In genomic region chr14:20412876-20413784, GRCh38 we compare ENCODE assay signal across 1 cellular context.
TF ChIP-seq lines count a peak whose summit lies in the region.

Gene TEP1, minus strand, starts transcription at chr14:20413501. Its CDS starts 5,062 bp downstream, at chr14:20408439.

TF ChIP-seq in K562, 482 proteins besides CTCF, POLR2A, EP300 and RAD21 (continued from another document and continues in another):
- TF ChIP-seq RBM14 (IDR thresholded peaks at IDR 0.05; ENCODE audit: borderline replicate concordance, insufficient read depth, low read depth, low read length) (no peak), TBP (optimal IDR thresholded peaks at IDR 0.05; ENCODE audit: low read depth, low read length) (no peak), ZNF253 (CRISPR knock-in tag; conservative IDR thresholded peaks at IDR 0.05) (no peak), RUNX1 (IDR thresholded peaks at IDR 0.05; ENCODE audit: low read depth) (no peak), SAP30 (IDR thresholded peaks at IDR 0.05; ENCODE audit: borderline replicate concordance, insufficient read depth, low read depth, low read length, poor library complexity, severe bottlenecking) (peak; percentile 33), ZNF740 (CRISPR knock-in tag; IDR thresholded peaks at IDR 0.05) (no peak), ZNF740 (tag; IDR thresholded peaks at IDR 0.05) (no peak), POLR2G (IDR thresholded peaks at IDR 0.05; ENCODE audit: low read depth, low read length) (peak; percentile 90), ZNF311 (CRISPR knock-in tag; IDR thresholded peaks at IDR 0.05) (no peak), ZNF592 (IDR thresholded peaks at IDR 0.05) (no peak), RFX1 (IDR thresholded peaks at IDR 0.05) (no peak), YY1 (IDR thresholded peaks at IDR 0.05; ENCODE audit: borderline replicate concordance in 1 of 3, control insufficient read depth in 1 of 3, extremely low read depth in 1 of 3, insufficient read depth in 3 of 3, insufficient read length in 1 of 3, insufficient replicate concordance in 2 of 3, low read depth in 1 of 3, low read length in 2 of 3) (no peak), NCOA1 (IDR thresholded peaks at IDR 0.05; ENCODE audit: low read depth) (0 out of 2 replicates have a peak, but pooled peaks have one; percentile 38), POLR3A (IDR thresholded peaks at IDR 0.05; ENCODE audit: borderline replicate concordance, extremely low read depth, insufficient read depth, insufficient read length) (no peak), ZNF224 (CRISPR knock-in tag; IDR thresholded peaks at IDR 0.05) (no peak), CLOCK (CRISPR knock-in tag; IDR thresholded peaks at IDR 0.05; ENCODE audit: borderline replicate concordance) (no peak), MAFK (IDR thresholded peaks at IDR 0.05; ENCODE audit: low read length) (no peak), ZNF146 (CRISPR knock-in tag; IDR thresholded peaks at IDR 0.05; ENCODE audit: unreplicated experiment) (no peak), ZNF134 (CRISPR knock-in tag; conservative IDR thresholded peaks at IDR 0.05) (no peak), DPF2 (IDR thresholded peaks at IDR 0.05) (no peak), CHCHD3 (CRISPR knock-in tag; IDR thresholded peaks at IDR 0.05) (no peak), SIRT6 (IDR thresholded peaks at IDR 0.05; ENCODE audit: low read depth, low read length) (no peak), EHMT2 (IDR thresholded peaks at IDR 0.05) (no peak), ZNF347 (CRISPR knock-in tag; IDR thresholded peaks at IDR 0.05; ENCODE audit: low read depth) (no peak), KHSRP (IDR thresholded peaks at IDR 0.05) (no peak), TCF7 (IDR thresholded peaks at IDR 0.05; ENCODE audit: borderline replicate concordance) (no peak), FOSL1 (tag; conservative IDR thresholded peaks at IDR 0.05) (no peak), BRF2 (IDR thresholded peaks at IDR 0.05; ENCODE audit: borderline replicate concordance, insufficient read depth, insufficient read length) (no peak), RBM17 (IDR thresholded peaks at IDR 0.05; ENCODE audit: borderline replicate concordance, low read depth, low read length) (no peak), NFE2L1 (tag; IDR thresholded peaks at IDR 0.05; ENCODE audit: borderline replicate concordance, low read depth) (no peak), RBM39 (optimal IDR thresholded peaks at IDR 0.05; ENCODE audit: low read depth, low read length) (no peak), GATAD2B (IDR thresholded peaks at IDR 0.05; ENCODE audit: borderline replicate concordance) (no peak), IRF1 (CRISPR knock-in tag; IDR thresholded peaks at IDR 0.05; ENCODE audit: borderline replicate concordance) (no peak), CREB1 (IDR thresholded peaks at IDR 0.05) (no peak), CREB1 (CRISPR knock-in tag; IDR thresholded peaks at IDR 0.05) (no peak), CHD2 (IDR thresholded peaks at IDR 0.05; ENCODE audit: low read depth, low read length) (no peak)
- TF ChIP-seq, protein P1, sequence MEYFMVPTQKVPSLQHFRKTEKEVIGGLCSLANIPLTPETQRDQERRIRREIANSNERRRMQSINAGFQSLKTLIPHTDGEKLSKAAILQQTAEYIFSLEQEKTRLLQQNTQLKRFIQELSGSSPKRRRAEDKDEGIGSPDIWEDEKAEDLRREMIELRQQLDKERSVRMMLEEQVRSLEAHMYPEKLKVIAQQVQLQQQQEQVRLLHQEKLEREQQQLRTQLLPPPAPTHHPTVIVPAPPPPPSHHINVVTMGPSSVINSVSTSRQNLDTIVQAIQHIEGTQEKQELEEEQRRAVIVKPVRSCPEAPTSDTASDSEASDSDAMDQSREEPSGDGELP (CRISPR knock-in tag; IDR thresholded peaks at IDR 0.05; ENCODE audit: borderline replicate concordance), result peak; percentile 72; the same call in 1 of the 2 replicates
- TF ChIP-seq, protein P2, sequence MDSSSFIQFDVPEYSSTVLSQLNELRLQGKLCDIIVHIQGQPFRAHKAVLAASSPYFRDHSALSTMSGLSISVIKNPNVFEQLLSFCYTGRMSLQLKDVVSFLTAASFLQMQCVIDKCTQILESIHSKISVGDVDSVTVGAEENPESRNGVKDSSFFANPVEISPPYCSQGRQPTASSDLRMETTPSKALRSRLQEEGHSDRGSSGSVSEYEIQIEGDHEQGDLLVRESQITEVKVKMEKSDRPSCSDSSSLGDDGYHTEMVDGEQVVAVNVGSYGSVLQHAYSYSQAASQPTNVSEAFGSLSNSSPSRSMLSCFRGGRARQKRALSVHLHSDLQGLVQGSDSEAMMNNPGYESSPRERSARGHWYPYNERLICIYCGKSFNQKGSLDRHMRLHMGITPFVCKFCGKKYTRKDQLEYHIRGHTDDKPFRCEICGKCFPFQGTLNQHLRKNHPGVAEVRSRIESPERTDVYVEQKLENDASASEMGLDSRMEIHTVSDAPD (CRISPR knock-in tag; IDR thresholded peaks at IDR 0.05), result no peak
- TF ChIP-seq, protein P3, sequence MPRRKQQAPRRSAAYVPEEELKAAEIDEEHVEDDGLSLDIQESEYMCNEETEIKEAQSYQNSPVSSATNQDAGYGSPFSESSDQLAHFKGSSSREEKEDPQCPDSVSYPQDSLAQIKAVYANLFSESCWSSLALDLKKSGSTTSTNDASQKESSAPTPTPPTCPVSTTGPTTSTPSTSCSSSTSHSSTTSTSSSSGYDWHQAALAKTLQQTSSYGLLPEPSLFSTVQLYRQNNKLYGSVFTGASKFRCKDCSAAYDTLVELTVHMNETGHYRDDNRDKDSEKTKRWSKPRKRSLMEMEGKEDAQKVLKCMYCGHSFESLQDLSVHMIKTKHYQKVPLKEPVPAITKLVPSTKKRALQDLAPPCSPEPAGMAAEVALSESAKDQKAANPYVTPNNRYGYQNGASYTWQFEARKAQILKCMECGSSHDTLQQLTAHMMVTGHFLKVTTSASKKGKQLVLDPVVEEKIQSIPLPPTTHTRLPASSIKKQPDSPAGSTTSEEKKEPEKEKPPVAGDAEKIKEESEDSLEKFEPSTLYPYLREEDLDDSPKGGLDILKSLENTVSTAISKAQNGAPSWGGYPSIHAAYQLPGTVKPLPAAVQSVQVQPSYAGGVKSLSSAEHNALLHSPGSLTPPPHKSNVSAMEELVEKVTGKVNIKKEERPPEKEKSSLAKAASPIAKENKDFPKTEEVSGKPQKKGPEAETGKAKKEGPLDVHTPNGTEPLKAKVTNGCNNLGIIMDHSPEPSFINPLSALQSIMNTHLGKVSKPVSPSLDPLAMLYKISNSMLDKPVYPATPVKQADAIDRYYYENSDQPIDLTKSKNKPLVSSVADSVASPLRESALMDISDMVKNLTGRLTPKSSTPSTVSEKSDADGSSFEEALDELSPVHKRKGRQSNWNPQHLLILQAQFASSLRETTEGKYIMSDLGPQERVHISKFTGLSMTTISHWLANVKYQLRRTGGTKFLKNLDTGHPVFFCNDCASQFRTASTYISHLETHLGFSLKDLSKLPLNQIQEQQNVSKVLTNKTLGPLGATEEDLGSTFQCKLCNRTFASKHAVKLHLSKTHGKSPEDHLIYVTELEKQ (CRISPR knock-in tag; IDR thresholded peaks at IDR 0.05), result no peak
- TF ChIP-seq, protein P4, sequence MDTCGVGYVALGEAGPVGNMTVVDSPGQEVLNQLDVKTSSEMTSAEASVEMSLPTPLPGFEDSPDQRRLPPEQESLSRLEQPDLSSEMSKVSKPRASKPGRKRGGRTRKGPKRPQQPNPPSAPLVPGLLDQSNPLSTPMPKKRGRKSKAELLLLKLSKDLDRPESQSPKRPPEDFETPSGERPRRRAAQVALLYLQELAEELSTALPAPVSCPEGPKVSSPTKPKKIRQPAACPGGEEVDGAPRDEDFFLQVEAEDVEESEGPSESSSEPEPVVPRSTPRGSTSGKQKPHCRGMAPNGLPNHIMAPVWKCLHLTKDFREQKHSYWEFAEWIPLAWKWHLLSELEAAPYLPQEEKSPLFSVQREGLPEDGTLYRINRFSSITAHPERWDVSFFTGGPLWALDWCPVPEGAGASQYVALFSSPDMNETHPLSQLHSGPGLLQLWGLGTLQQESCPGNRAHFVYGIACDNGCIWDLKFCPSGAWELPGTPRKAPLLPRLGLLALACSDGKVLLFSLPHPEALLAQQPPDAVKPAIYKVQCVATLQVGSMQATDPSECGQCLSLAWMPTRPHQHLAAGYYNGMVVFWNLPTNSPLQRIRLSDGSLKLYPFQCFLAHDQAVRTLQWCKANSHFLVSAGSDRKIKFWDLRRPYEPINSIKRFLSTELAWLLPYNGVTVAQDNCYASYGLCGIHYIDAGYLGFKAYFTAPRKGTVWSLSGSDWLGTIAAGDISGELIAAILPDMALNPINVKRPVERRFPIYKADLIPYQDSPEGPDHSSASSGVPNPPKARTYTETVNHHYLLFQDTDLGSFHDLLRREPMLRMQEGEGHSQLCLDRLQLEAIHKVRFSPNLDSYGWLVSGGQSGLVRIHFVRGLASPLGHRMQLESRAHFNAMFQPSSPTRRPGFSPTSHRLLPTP (IDR thresholded peaks at IDR 0.05; ENCODE audit: borderline replicate concordance, extremely low read depth, insufficient read length), result no peak
- TF ChIP-seq, protein P5, sequence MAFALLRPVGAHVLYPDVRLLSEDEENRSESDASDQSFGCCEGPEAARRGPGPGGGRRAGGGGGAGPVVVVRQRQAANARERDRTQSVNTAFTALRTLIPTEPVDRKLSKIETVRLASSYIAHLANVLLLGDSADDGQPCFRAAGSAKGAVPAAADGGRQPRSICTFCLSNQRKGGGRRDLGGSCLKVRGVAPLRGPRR (CRISPR knock-in tag; IDR thresholded peaks at IDR 0.05), result no peak
